In genomic region chr3:72436863-72437592, GRCh38 we compare ENCODE assay signal across 21 cellular contexts.
"Had no signal": no experiment of that assay in that cellular context is flagged by ENCODE, and none has a peak within 500 bp of the region (broad histone marks: within the 10 kb centered on the region; RNA-seq: fewer than 3 reads in every experiment).

No MANE protein-coding gene starts in this region.

- H3K9me3 Mint-ChIP-seq: nephron, T-cell had no signal

- H3K27me3 Mint-ChIP-seq: brain, progenitor cell of endocrine pancreas, T-cell had no signal

- H3K9me3 ChIP-seq: esophagus squamous epithelium, right atrium auricular region, SK-N-SH, transverse colon had no signal

- H3K27ac ChIP-seq: coronary artery, esophagus squamous epithelium, right atrium auricular region, transverse colon had no signal

- ATAC-seq: T-cell had no signal

- H3K36me3 ChIP-seq: right atrium auricular region, transverse colon had no signal

- H3K27me3 ChIP-seq: esophagus squamous epithelium, right atrium auricular region, transverse colon had no signal

- H3K27ac Mint-ChIP-seq: nephron, progenitor cell of endocrine pancreas, T-cell had no signal

- H3K4me3 Mint-ChIP-seq: nephron, T-cell had no signal

- DNase-seq: activated CD4-positive, alpha-beta T cell treated with anti-CD3 and anti-CD28 coated beads for 48 hours; activated naive CD4-positive, alpha-beta T cell treated with anti-CD3 and anti-CD28 coated beads, Interleukin-2, amount 50 U/mL, for 16 hours; amygdala; central memory CD4-positive, alpha-beta T cell; effector CD4-positive, alpha-beta T cell; esophagus squamous epithelium; hippocampal formation; mesendoderm; occipital lobe; SHP77; SK-N-SH; stimulated activated CD4-positive, alpha-beta T cell treated with anti-CD3 and anti-CD28 coated beads, Interleukin-15, amount 100 ng/mL, for 24 hours; stimulated activated CD4-positive, alpha-beta T cell treated with anti-CD3 and anti-CD28 coated beads, Interleukin-4, amount 100 ng/mL, for 1 hour; stimulated activated naive CD4-positive, alpha-beta T cell; T-cell; transverse colon had no signal

- H3K4me3 ChIP-seq: coronary artery, esophagus squamous epithelium, right atrium auricular region, transverse colon had no signal
